ENCODE assay signal across 22 cellular contexts in genomic region chr14:103726474-103726873, GRCh38. TPM values are rescaled to one million over a fixed set of nuclear protein-coding genes. Genes with fewer than 3 reads are reported as not detected.
DNase-seq lines count a peak whose midpoint lies in the region; TF ChIP-seq lines count a peak whose summit lies in the region.
"Had no signal": no experiment of that assay in that cellular context is flagged by ENCODE, and none has a peak within 500 bp of the region (broad histone marks: within the 10 kb centered on the region; RNA-seq: fewer than 3 reads in every experiment).

No MANE protein-coding gene starts in this region.

- peak overlapping the region; percentile 24 for H3K9ac ChIP-seq in iPS-15b (ENCODE audit: low read depth, low read length)
- no peak overlapping the region for H3K9ac ChIP-seq in trophoblast cell (ENCODE audit: low read length)
- H3K9ac ChIP-seq: BLaER1 treated with 17β-estradiol and CSF1 and Interleukin-3, amounts not matched to agents 10 nM and 100 nM had no signal

- H3K79me2 ChIP-seq in trophoblast cell (ENCODE audit: control insufficient read depth, insufficient read depth, low read length, poor library complexity) = peaks cover 1% of the 10 kb centered on the region

- H2BK5ac ChIP-seq in trophoblast cell (ENCODE audit: low read depth, low read length, poor library complexity) = no peak overlapping the region

- no peak overlapping the region for H3K14ac ChIP-seq in trophoblast cell (ENCODE audit: low read length)

- no CpG with 5 or more reads among the region's 18 CpGs for WGBS in trophoblast cell (ENCODE audit: extremely low coverage, insufficient coverage, insufficient read length)

- no peak overlapping the region for H3K23ac ChIP-seq in trophoblast cell (ENCODE audit: low read length)

- H3K79me1 ChIP-seq in trophoblast cell (ENCODE audit: low read length) = no peaks in the 10 kb centered on the region

- H3K4ac ChIP-seq in trophoblast cell (ENCODE audit: low read depth, low read length) = no peak overlapping the region

- H2BK120ac ChIP-seq in trophoblast cell (ENCODE audit: insufficient read depth, low read length, poor library complexity) = no peak overlapping the region

- H3K4me3 ChIP-seq in H7 (ENCODE audit: insufficient read depth, low read depth, low read length) (no peak overlapping the region), iPS-15b (ENCODE audit: low read depth, low read length) (no peak overlapping the region), trophoblast cell (ENCODE audit: low read depth, low read length) (peak overlapping the region; percentile 2), BE2C (ENCODE audit: low read depth, low read length) (no peak overlapping the region)
- H3K4me3 ChIP-seq: BLaER1 treated with 17β-estradiol and CSF1 and Interleukin-3, amounts not matched to agents 10 nM and 100 nM; SK-N-MC had no signal

- H3K27ac ChIP-seq in angular gyrus (ENCODE audit: low read depth, low read length) = peak overlapping the region; percentile 96
- no peak overlapping the region for H3K27ac ChIP-seq in trophoblast cell (ENCODE audit: low read depth, low read length)
- H3K27ac ChIP-seq: BLaER1 treated with 17β-estradiol and CSF1 and Interleukin-3, amounts not matched to agents 10 nM and 100 nM; SK-N-MC had no signal

- H3K18ac ChIP-seq in trophoblast cell (ENCODE audit: low read length) = no peak overlapping the region

- no peak overlapping the region for H2AFZ ChIP-seq in trophoblast cell (ENCODE audit: insufficient read depth, low read length, poor library complexity)

- no peak overlapping the region for H2AK5ac ChIP-seq in trophoblast cell (ENCODE audit: low read length)

- no peak overlapping the region for H4K8ac ChIP-seq in trophoblast cell (ENCODE audit: low read depth, low read length)

- DNase-seq in H7 (peak; percentile 71), trophoblast cell (no peak), mucosa of gallbladder (ENCODE audit: low spot score) (no peak), BE2C (no peak)
- no peak for DNase-seq in activated effector memory CD4-positive, alpha-beta T cell treated with Interleukin-2 at 50 U/mL for 16 hours
- DNase-seq: CD4-positive, alpha-beta memory T cell; COR-L47; DMS53; GOT3; NCI-H1092; NCI-H1436; NCI-H187; NCI-H2081 treated with DMSO at 0.1 percent for 48 hours; NCI-H2171; NCI-H226; NCI-H510A; NCI-H69; SIG-M5 had no signal

- H3K4me1 ChIP-seq in iPS-15b (ENCODE audit: control insufficient read depth, insufficient read depth, low read length) (no peaks in the 10 kb centered on the region), trophoblast cell (ENCODE audit: control insufficient read depth in 1 of 2, insufficient read depth in 2 of 2, low read length in 2 of 2) (no peaks in the 10 kb centered on the region), BE2C (peaks cover 13% of the 10 kb centered on the region)

- H2BK12ac ChIP-seq in trophoblast cell (ENCODE audit: low read length) = no peak overlapping the region

- TF ChIP-seq CTCF in BE2C (IDR thresholded peaks at IDR 0.05; ENCODE audit: low read depth, low read length) = no peak

- peaks cover 10% of the 10 kb centered on the region for H3K36me3 ChIP-seq in H7 (replicated peaks; ENCODE audit: control insufficient read depth, insufficient read depth, low read length)
- peaks cover 18% of the 10 kb centered on the region for H3K36me3 ChIP-seq in iPS-15b (ENCODE audit: control insufficient read depth, insufficient read depth, low read length)
- peaks cover 38 to 49% of the 10 kb centered on the region in 2 experiments for H3K36me3 ChIP-seq in trophoblast cell (ENCODE audit: control insufficient read depth in 1 of 2, insufficient read depth in 2 of 2, low read length in 2 of 2)
- peaks cover 23% of the 10 kb centered on the region for H3K36me3 ChIP-seq in BE2C

- H3K27me3 ChIP-seq in H7 (ENCODE audit: control insufficient read depth, insufficient read depth, low read length) (no peaks in the 10 kb centered on the region), iPS-15b (ENCODE audit: control insufficient read depth, insufficient read depth, low read length) (no peaks in the 10 kb centered on the region), trophoblast cell (ENCODE audit: insufficient read depth, low read length) (no peaks in the 10 kb centered on the region), BE2C (no peaks in the 10 kb centered on the region)
- H3K27me3 ChIP-seq: BLaER1 treated with 17β-estradiol and CSF1 and Interleukin-3, amounts not matched to agents 10 nM and 100 nM had no signal

- H4K91ac ChIP-seq in trophoblast cell (ENCODE audit: low read depth, low read length) = no peak overlapping the region

- no peak overlapping the region for H3K4me2 ChIP-seq in trophoblast cell (ENCODE audit: low read length)
- H3K4me2 ChIP-seq: BLaER1 treated with 17β-estradiol and CSF1 and Interleukin-3, amounts not matched to agents 10 nM and 100 nM had no signal

- H3K9me3 ChIP-seq in iPS-15b (ENCODE audit: control insufficient read depth, insufficient read depth, low read length) (no peaks in the 10 kb centered on the region), trophoblast cell (ENCODE audit: insufficient read depth, low read depth, low read length) (no peaks in the 10 kb centered on the region), BE2C (no peaks in the 10 kb centered on the region)
- H3K9me3 ChIP-seq: BLaER1 treated with 17β-estradiol and CSF1 and Interleukin-3, amounts not matched to agents 10 nM and 100 nM had no signal

- H4K12ac ChIP-seq in trophoblast cell (ENCODE audit: low read depth, low read length) = no peak overlapping the region

RNA-seq across cellular contexts. Expression of gene ZFYVE21, which starts 10.9 kb away (rescaled TPM):
- total RNA-seq in H7 (2014; rRNA removed; shearing (Covaris generic)) = 52.8 and 60.9 TPM in 2 replicates
- polyA plus RNA-seq in trophoblast cell (2013) = 49.1 and 50.0 TPM in 2 replicates
- total RNA-seq in mucosa of gallbladder = 94.0 TPM
- polyA plus RNA-seq in BE2C (2012; ENCODE audit: insufficient read depth, insufficient read length, low read depth) = 41.4 TPM

RNA-seq across cellular contexts. Expression of gene XRCC3, which starts 11.2 kb away (rescaled TPM):
- total RNA-seq in H7 (2014; rRNA removed; shearing (Covaris generic)) = 69.5 and 75.1 TPM in 2 replicates
- 10.1 and 11.7 TPM in 2 replicates for polyA plus RNA-seq in trophoblast cell (2013)
- total RNA-seq in mucosa of gallbladder = 8.5 TPM
- polyA plus RNA-seq in BE2C (2012; ENCODE audit: insufficient read depth, insufficient read length, low read depth) = 14.1 TPM
